Comparison of ENCODE assay signal across 8 cellular contexts in the genomic region with DNA sequence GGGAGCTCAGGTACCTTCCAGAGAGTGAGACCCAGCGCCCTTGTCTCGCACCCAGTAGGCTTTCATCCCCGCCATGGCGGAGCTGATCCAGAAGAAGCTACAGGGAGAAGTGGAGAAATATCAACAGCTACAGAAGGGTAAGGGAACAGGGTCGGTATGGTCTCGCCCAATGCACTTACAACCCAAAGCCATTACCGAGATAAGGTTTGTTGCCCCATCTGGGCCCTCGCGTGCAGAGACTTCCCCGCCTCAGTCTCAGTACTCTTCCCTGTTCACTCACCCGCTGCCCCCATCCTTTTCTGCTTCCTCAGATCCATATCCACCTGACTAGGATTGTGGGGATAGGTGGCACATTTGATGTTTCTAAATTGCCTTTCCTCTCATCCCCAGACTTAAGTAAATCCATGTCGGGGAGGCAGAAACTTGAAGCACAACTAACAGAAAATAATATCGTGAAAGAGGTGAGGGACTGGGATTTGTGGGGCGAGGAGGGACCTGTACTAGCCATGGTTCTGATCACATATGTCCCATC. TPM values are rescaled to one million over a fixed set of nuclear protein-coding genes. Genes with fewer than 3 reads are reported as not detected.
DNase-seq lines count a peak whose midpoint lies in the region; ATAC-seq and TF ChIP-seq lines count a peak whose summit lies in the region.

No MANE protein-coding gene starts in this region.

- H3K4me3 Mint-ChIP-seq in MCF 10A (ENCODE audit: unreplicated experiment) (peak overlapping the region; percentile 88), mesothelial cell of epicardium (peak overlapping the region; percentile 99)

- H3K4me1 Mint-ChIP-seq in MCF 10A (ENCODE audit: insufficient read depth, unreplicated experiment): peaks cover 24% of the 10 kb centered on the region
- peaks cover 29% of the 10 kb centered on the region for H3K4me1 Mint-ChIP-seq in mesothelial cell of epicardium

- BruUV-seq in MCF 10A (replicated peaks; lab: Mats Ljungman, UMichigan): TSS peak; percentile 88

- POLR2A ChIA-PET in MCF 10A (lab: Yijun Ruan, JAX): interaction anchor here (0.8 to 7.1 kb wide), 17 partner anchors 9 to 1560 kb away, joined by 3 to 148 read pairs (median 7); partner anchors contain the start of genes B3GALT4, BRD2, RGL2 and RPS18

- intact Hi-C loops in MCF 10A (cut with micrococcal nuclease): no loop called here

- peaks cover 59% of the 10 kb centered on the region for H3K36me3 Mint-ChIP-seq in MCF 10A (ENCODE audit: insufficient read depth, unreplicated experiment)
- peaks cover 10% of the 10 kb centered on the region for H3K36me3 Mint-ChIP-seq in mesothelial cell of epicardium

- CTCF ChIA-PET in MCF 10A (lab: Yijun Ruan, JAX): interaction anchor here (0.6 to 2.3 kb wide), 4 partner anchors 10 to 130 kb away, joined by 3 to 18 read pairs (median 7); partner anchors contain the start of gene B3GALT4

- H3K27ac Mint-ChIP-seq in MCF 10A (ENCODE audit: low read depth, unreplicated experiment) (peak overlapping the region; percentile 89), mesothelial cell of epicardium (peak overlapping the region; percentile 99)

- no peaks in the 10 kb centered on the region for H3K27me3 Mint-ChIP-seq in MCF 10A (ENCODE audit: insufficient read depth, unreplicated experiment)
- H3K27me3 Mint-ChIP-seq in mesothelial cell of epicardium (ENCODE audit: low read depth): no peaks in the 10 kb centered on the region

- DNase-seq in MCF 10A (ENCODE audit: unreplicated experiment): no peak
- no peak for DNase-seq in mesothelial cell of epicardium (ENCODE audit: low spot score in 2 of 2, unreplicated experiment in 2 of 2)
- DNase-seq in stimulated activated CD4-positive, alpha-beta T cell treated with anti-CD3 and anti-CD28 coated beads, Interleukin-4, amount 100 ng/mL, for 24 hours: no peak
- no peak for DNase-seq in NK-92 (lab: John Stamatoyannopoulos, UW; ENCODE audit: unreplicated experiment)
- no peak for DNase-seq in activated effector memory CD4-positive, alpha-beta T cell treated with anti-CD3 and anti-CD28 coated beads, Interleukin-2, amount 50 U/mL, for 16 hours

- H3K9me3 Mint-ChIP-seq in MCF 10A (ENCODE audit: unreplicated experiment) (no peaks in the 10 kb centered on the region), mesothelial cell of epicardium (no peaks in the 10 kb centered on the region)

- TF ChIP-seq CTCF in MCF 10A (IDR thresholded peaks at IDR 0.05; ENCODE audit: unreplicated experiment) (no peak), mesothelial cell of epicardium (IDR thresholded peaks at IDR 0.05; ENCODE audit: unreplicated experiment) (no peak)

- peak; percentile 9 for ATAC-seq in GM18502 (IDR thresholded peaks at IDR 0.05; ENCODE audit: poor library complexity, unreplicated experiment)
- ATAC-seq in HG03565 (IDR thresholded peaks at IDR 0.05; ENCODE audit: unreplicated experiment): peak; percentile 11
- ATAC-seq in HG03439 (IDR thresholded peaks at IDR 0.05; ENCODE audit: unreplicated experiment): no peak

RNA-seq across cellular contexts. Expression of gene PFDN6, which starts 0.4 kb away (rescaled TPM):
- total RNA-seq in MCF 10A (2022) (54.7 and 67.1 TPM in 2 replicates), mesothelial cell of epicardium (38.7 to 43.0 TPM (median 39.9 TPM) in 3 replicates)

RNA-seq across cellular contexts. Expression of gene WDR46, which starts 0.8 kb away (rescaled TPM):
- total RNA-seq in MCF 10A (2022) (53.1 and 57.0 TPM in 2 replicates), mesothelial cell of epicardium (46.2 to 53.6 TPM (median 52.0 TPM) in 3 replicates)

RNA-seq across cellular contexts. Expression of gene RGL2, which starts 8.9 kb away (rescaled TPM):
- total RNA-seq in MCF 10A (2022) (30.4 and 37.9 TPM in 2 replicates), mesothelial cell of epicardium (108 to 113 TPM (median 112 TPM) in 3 replicates)

RNA-seq across cellular contexts. Expression of gene B3GALT4, which starts 12.9 kb away (rescaled TPM):
- total RNA-seq in MCF 10A (2022) (0.37 and 0.58 TPM in 2 replicates), mesothelial cell of epicardium (3.9 to 4.6 TPM (median 4.3 TPM) in 3 replicates)

RNA-seq across cellular contexts. Expression of gene RPS18, which starts 18.0 kb away (rescaled TPM):
- total RNA-seq in MCF 10A (2022): 4,063 and 4,680 TPM in 2 replicates
- 2,626 to 2,771 TPM (median 2,750 TPM) in 3 replicates for total RNA-seq in mesothelial cell of epicardium
